In genomic region chr2:240591784-240592183, GRCh38 we compare ENCODE assay signal across 16 cellular contexts.
"Had no signal": no experiment of that assay in that cellular context is flagged by ENCODE, and none has a peak within 500 bp of the region (broad histone marks: within the 10 kb centered on the region; RNA-seq: fewer than 3 reads in every experiment).

No MANE protein-coding gene starts in this region.

- H3K4me3 ChIP-seq: adrenal gland, body of pancreas, esophagus squamous epithelium, SJSA1, smooth muscle cell, uterus had no signal

- H3K4me3 Mint-ChIP-seq: activated B cell treated with CpG ODN at 0.5 μM for 24 hours; T-helper 2 cell treated with Interferon-gamma antibody and Interleukin-4, amounts not matched to agents 5 μg/mL and 100 μg/mL, for 36 hours had no signal

- H3K27ac Mint-ChIP-seq: activated B cell treated with CpG ODN at 0.5 μM for 24 hours; naive B cell; T-helper 2 cell treated with Interferon-gamma antibody and Interleukin-4, amounts not matched to agents 5 μg/mL and 100 μg/mL, for 36 hours had no signal

- DNase-seq: activated B cell treated with CpG ODN at 0.5 μM for 24 hours; activated CD4-positive, alpha-beta T cell treated with anti-CD3 and anti-CD28 coated beads for 48 hours; activated CD8-positive, alpha-beta memory T cell treated with anti-CD3 and anti-CD28 coated beads for 24 hours; activated naive CD4-positive, alpha-beta T cell treated with anti-CD3 and anti-CD28 coated beads, Interleukin-2, amount 50 U/mL, for 16 hours; activated T-cell treated with anti-CD3 and anti-CD28 coated beads for 4 hours; body of pancreas; central memory CD4-positive, alpha-beta T cell; effector CD8-positive, alpha-beta T cell; esophagus squamous epithelium; naive B cell; uterus had no signal

- ATAC-seq: body of pancreas had no signal

- H3K4me2 ChIP-seq: smooth muscle cell had no signal

- H3K27me3 Mint-ChIP-seq: activated B cell treated with CpG ODN at 0.5 μM for 24 hours, naive B cell had no signal

- H3K9me3 Mint-ChIP-seq: activated B cell treated with CpG ODN at 0.5 μM for 24 hours; naive B cell; T-helper 2 cell treated with Interferon-gamma antibody and Interleukin-4, amounts not matched to agents 5 μg/mL and 100 μg/mL, for 36 hours had no signal

- H2AFZ ChIP-seq: parathyroid adenoma had no signal

- H3K27me3 ChIP-seq: adrenal gland, body of pancreas, esophagus squamous epithelium, SJSA1, uterus had no signal

- H3K9ac ChIP-seq: parathyroid adenoma had no signal

- H3K9me3 ChIP-seq: adrenal gland, body of pancreas, esophagus squamous epithelium, SJSA1, uterus had no signal

- H3K27ac ChIP-seq: adrenal gland, body of pancreas, esophagus squamous epithelium, parathyroid adenoma, SJSA1, uterus had no signal

- H3K36me3 ChIP-seq: uterus had no signal
